ENCODE assay signal across 1 cellular context in genomic region chr16:27781195-27781524, GRCh38.
TF ChIP-seq lines count a peak whose summit lies in the region.

No MANE protein-coding gene starts in this region.

TF ChIP-seq in SK-N-SH treated with all-trans-retinoic acid at 6 μM for 48 hours, 23 proteins besides CTCF, POLR2A, EP300 and RAD21 (continued from another document):
- TF ChIP-seq, protein P1, sequence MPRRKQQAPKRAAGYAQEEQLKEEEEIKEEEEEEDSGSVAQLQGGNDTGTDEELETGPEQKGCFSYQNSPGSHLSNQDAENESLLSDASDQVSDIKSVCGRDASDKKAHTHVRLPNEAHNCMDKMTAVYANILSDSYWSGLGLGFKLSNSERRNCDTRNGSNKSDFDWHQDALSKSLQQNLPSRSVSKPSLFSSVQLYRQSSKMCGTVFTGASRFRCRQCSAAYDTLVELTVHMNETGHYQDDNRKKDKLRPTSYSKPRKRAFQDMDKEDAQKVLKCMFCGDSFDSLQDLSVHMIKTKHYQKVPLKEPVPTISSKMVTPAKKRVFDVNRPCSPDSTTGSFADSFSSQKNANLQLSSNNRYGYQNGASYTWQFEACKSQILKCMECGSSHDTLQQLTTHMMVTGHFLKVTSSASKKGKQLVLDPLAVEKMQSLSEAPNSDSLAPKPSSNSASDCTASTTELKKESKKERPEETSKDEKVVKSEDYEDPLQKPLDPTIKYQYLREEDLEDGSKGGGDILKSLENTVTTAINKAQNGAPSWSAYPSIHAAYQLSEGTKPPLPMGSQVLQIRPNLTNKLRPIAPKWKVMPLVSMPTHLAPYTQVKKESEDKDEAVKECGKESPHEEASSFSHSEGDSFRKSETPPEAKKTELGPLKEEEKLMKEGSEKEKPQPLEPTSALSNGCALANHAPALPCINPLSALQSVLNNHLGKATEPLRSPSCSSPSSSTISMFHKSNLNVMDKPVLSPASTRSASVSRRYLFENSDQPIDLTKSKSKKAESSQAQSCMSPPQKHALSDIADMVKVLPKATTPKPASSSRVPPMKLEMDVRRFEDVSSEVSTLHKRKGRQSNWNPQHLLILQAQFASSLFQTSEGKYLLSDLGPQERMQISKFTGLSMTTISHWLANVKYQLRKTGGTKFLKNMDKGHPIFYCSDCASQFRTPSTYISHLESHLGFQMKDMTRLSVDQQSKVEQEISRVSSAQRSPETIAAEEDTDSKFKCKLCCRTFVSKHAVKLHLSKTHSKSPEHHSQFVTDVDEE (CRISPR knock-in tag; IDR thresholded peaks at IDR 0.05): no peak
- TF ChIP-seq, protein P2, sequence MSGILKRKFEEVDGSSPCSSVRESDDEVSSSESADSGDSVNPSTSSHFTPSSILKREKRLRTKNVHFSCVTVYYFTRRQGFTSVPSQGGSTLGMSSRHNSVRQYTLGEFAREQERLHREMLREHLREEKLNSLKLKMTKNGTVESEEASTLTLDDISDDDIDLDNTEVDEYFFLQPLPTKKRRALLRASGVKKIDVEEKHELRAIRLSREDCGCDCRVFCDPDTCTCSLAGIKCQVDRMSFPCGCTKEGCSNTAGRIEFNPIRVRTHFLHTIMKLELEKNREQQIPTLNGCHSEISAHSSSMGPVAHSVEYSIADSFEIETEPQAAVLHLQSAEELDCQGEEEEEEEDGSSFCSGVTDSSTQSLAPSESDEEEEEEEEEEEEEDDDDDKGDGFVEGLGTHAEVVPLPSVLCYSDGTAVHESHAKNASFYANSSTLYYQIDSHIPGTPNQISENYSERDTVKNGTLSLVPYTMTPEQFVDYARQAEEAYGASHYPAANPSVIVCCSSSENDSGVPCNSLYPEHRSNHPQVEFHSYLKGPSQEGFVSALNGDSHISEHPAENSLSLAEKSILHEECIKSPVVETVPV (CRISPR knock-in tag; IDR thresholded peaks at IDR 0.05): no peak
